In genomic region chr2:109046925-109047508, GRCh38 we compare ENCODE assay signal across 11 cellular contexts. TPM values are rescaled to one million over a fixed set of nuclear protein-coding genes. Genes with fewer than 3 reads are reported as not detected.
DNase-seq lines count a peak whose midpoint lies in the region; ATAC-seq and TF ChIP-seq lines count a peak whose summit lies in the region.
"Had no signal": no experiment of that assay in that cellular context is flagged by ENCODE, and none has a peak within 500 bp of the region (broad histone marks: within the 10 kb centered on the region; RNA-seq: fewer than 3 reads in every experiment).

No MANE protein-coding gene starts in this region.

- CTCF ChIA-PET in IMR-90 (lab: Yijun Ruan, JAX), result no interaction called here

- H3K18ac ChIP-seq in IMR-90 (ENCODE audit: low read depth, low read length), result no peak overlapping the region

- H3K4me1 ChIP-seq in IMR-90 (ENCODE audit: control insufficient read depth, insufficient read depth, low read length) (no peaks in the 10 kb centered on the region), right atrium auricular region (no peaks in the 10 kb centered on the region)
- H3K4me1 ChIP-seq: suprapubic skin had no signal

- H3K9me1 ChIP-seq in IMR-90 (ENCODE audit: insufficient read depth, low read length), result no peaks in the 10 kb centered on the region

- H3K56ac ChIP-seq in IMR-90 (ENCODE audit: extremely low read depth, insufficient read depth, low read length), result no peak overlapping the region

- H3K27ac ChIP-seq in IMR-90 (ENCODE audit: insufficient read depth, low read length) (no peak overlapping the region), right atrium auricular region (no peak overlapping the region)
- H3K27ac ChIP-seq: SK-N-MC, suprapubic skin had no signal

- WGBS in IMR-90 (ENCODE audit: extremely low coverage in 2 of 2, insufficient read length in 1 of 2), 2 experiments, result 73% methylated on average over 3 of the region's 4 CpGs; no CpG with 5 or more reads in 1 of the 2 experiments

- DNase-seq in GM12865 (ENCODE audit: low read depth) (peak; percentile 60), IMR-90 (no peak), right atrium auricular region (ENCODE audit: low spot score) (no peak), EL (no peak), NCI-H2081 (lab: John Stamatoyannopoulos, UW) (no peak)
- DNase-seq in stimulated activated CD4-positive, alpha-beta T cell treated with anti-CD3 and anti-CD28 coated beads, Interleukin-2, amount 100 ng/mL, for 48 hours, result no peak
- DNase-seq: right cardiac atrium had no signal

- no peaks in the 10 kb centered on the region for H4K20me1 ChIP-seq in IMR-90 (ENCODE audit: insufficient read depth, low read length)

- no peaks in the 10 kb centered on the region for H3K36me3 ChIP-seq in IMR-90 (ENCODE audit: control insufficient read depth, insufficient read depth, low read length)
- H3K36me3 ChIP-seq in right atrium auricular region, result no peaks in the 10 kb centered on the region
- H3K36me3 ChIP-seq: suprapubic skin had no signal

- H3K27me3 ChIP-seq in IMR-90 (ENCODE audit: control insufficient read depth, insufficient read depth, low read length), result peaks cover 51% of the 10 kb centered on the region
- no peaks in the 10 kb centered on the region for H3K27me3 ChIP-seq in right atrium auricular region
- H3K27me3 ChIP-seq: suprapubic skin had no signal

- H4K8ac ChIP-seq in IMR-90 (ENCODE audit: low read depth in 2 of 2, low read length in 2 of 2), result no peak overlapping the region

- intact Hi-C loops in IMR-90 (cut with micrococcal nuclease), result no loop called here

- H3K23ac ChIP-seq in IMR-90 (ENCODE audit: low read depth, low read length), result no peak overlapping the region

- H2AK9ac ChIP-seq in IMR-90 (replicated peaks; ENCODE audit: low read depth, low read length, poor library complexity), result no peak overlapping the region

- no peak overlapping the region for H2AK5ac ChIP-seq in IMR-90 (ENCODE audit: low read depth, low read length)

- peak; percentile 91 for ATAC-seq in GM21390 (IDR thresholded peaks at IDR 0.05; ENCODE audit: unreplicated experiment)
- peak; percentile 32; the same call in 1 of the 2 replicates for ATAC-seq in IMR-90 (ENCODE audit: low read depth)
- peak; percentile 62 for ATAC-seq in esophagus mucosa

- H3K79me1 ChIP-seq in IMR-90 (ENCODE audit: low read depth in 1 of 2, low read length in 2 of 2), result no peaks in the 10 kb centered on the region

- peak overlapping the region; percentile 66 for H2AFZ ChIP-seq in IMR-90 (replicated peaks; ENCODE audit: low read length, poor library complexity)

- TF ChIP-seq CTCF in GM12865 (IDR thresholded peaks at IDR 0.05; ENCODE audit: insufficient read depth, low read depth, low read length, missing control alignments) (no peak), IMR-90 (conservative IDR thresholded peaks at IDR 0.05; ENCODE audit: low read depth, low read length) (no peak), right atrium auricular region (IDR thresholded peaks at IDR 0.05) (no peak)

- H3K9ac ChIP-seq in IMR-90 (ENCODE audit: low read depth, low read length), result no peak overlapping the region

- no peak overlapping the region for H3K4me2 ChIP-seq in IMR-90 (ENCODE audit: low read depth, low read length)

- TF ChIP-seq POLR2A in IMR-90 (IDR thresholded peaks at IDR 0.05; ENCODE audit: low read depth, low read length), result no peak

- H2BK5ac ChIP-seq in IMR-90 (ENCODE audit: low read depth, low read length, poor library complexity, severe bottlenecking), result no peak overlapping the region

- in situ Hi-C loops in IMR-90 (cut with MboI; ENCODE audit: low sequenced_read_pairs), result no loop called here

- no peak overlapping the region for H4K91ac ChIP-seq in IMR-90 (ENCODE audit: insufficient read depth, low read depth, low read length)

- no peak overlapping the region for H2BK120ac ChIP-seq in IMR-90 (ENCODE audit: low read depth, low read length)

- no peak overlapping the region for H2BK15ac ChIP-seq in IMR-90 (ENCODE audit: low read depth, low read length)

- H3K9me3 ChIP-seq in IMR-90 (ENCODE audit: control insufficient read depth, insufficient read depth, low read length) (no peaks in the 10 kb centered on the region), right atrium auricular region (no peaks in the 10 kb centered on the region)
- H3K9me3 ChIP-seq: suprapubic skin had no signal

- dilution Hi-C loops in IMR-90 (cut with HindIII; ENCODE audit: low sequenced_read_pairs, unreplicated experiment), result no loop called here

- H4K5ac ChIP-seq in IMR-90 (ENCODE audit: low read depth, low read length), result no peak overlapping the region

- no peak overlapping the region for H3K4me3 ChIP-seq in GM12865 (ENCODE audit: low read depth, low read length)
- H3K4me3 ChIP-seq in IMR-90 (ENCODE audit: insufficient read depth, low read depth, low read length), result no peak overlapping the region
- H3K4me3 ChIP-seq in right atrium auricular region, result no peak overlapping the region
- H3K4me3 ChIP-seq: SK-N-MC, suprapubic skin had no signal

- no peak for TF ChIP-seq RAD21 in IMR-90 (IDR thresholded peaks at IDR 0.05; ENCODE audit: low read length)

- H3K4ac ChIP-seq in IMR-90 (ENCODE audit: low read depth, low read length), result no peak overlapping the region

- no TSS peak for BruUV-seq in IMR-90 (replicated peaks; lab: Mats Ljungman, UMichigan)

- no peak overlapping the region for H3K14ac ChIP-seq in IMR-90 (replicated peaks; ENCODE audit: low read depth, low read length)

- POLR2A ChIA-PET in IMR-90 (lab: Charles Lee; ENCODE audit: unreplicated experiment), result no interaction called here

- no peak overlapping the region for H2BK20ac ChIP-seq in IMR-90 (ENCODE audit: low read depth, low read length)

TF ChIP-seq in IMR-90, 13 proteins besides CTCF, POLR2A, EP300 and RAD21:
- no peak for TF ChIP-seq CHD1 (IDR thresholded peaks at IDR 0.05; ENCODE audit: low read depth, low read length)
- TF ChIP-seq FOS (IDR thresholded peaks at IDR 0.05; ENCODE audit: low read depth, low read length), result no peak
- no peak for TF ChIP-seq RCOR1 (IDR thresholded peaks at IDR 0.05; ENCODE audit: insufficient replicate concordance, low read length)
- TF ChIP-seq USF2 (IDR thresholded peaks at IDR 0.05; ENCODE audit: low read depth, low read length), result no peak
- TF ChIP-seq SMC3 (IDR thresholded peaks at IDR 0.05; ENCODE audit: low read depth, low read length), result no peak
- no peak for TF ChIP-seq NFE2L2 (IDR thresholded peaks at IDR 0.05; ENCODE audit: low read depth, low read length)
- TF ChIP-seq MAFK (IDR thresholded peaks at IDR 0.05; ENCODE audit: low read depth, low read length), result no peak
- no peak for TF ChIP-seq RFX5 (IDR thresholded peaks at IDR 0.05; ENCODE audit: low read depth, low read length)
- no peak for TF ChIP-seq MAZ (IDR thresholded peaks at IDR 0.05; ENCODE audit: borderline replicate concordance, low read depth, low read length)
- TF ChIP-seq ELK1 (IDR thresholded peaks at IDR 0.05; ENCODE audit: borderline replicate concordance, low read depth, low read length), result no peak
- TF ChIP-seq CEBPB (IDR thresholded peaks at IDR 0.05; ENCODE audit: low read depth, low read length), result no peak
- TF ChIP-seq MXI1 (IDR thresholded peaks at IDR 0.05; ENCODE audit: borderline replicate concordance, low read depth, low read length), result no peak
- no peak for TF ChIP-seq BHLHE40 (IDR thresholded peaks at IDR 0.05; ENCODE audit: low read depth, low read length)

RNA-seq across cellular contexts. Expression of gene EDAR, which starts 58.0 kb away (rescaled TPM):
- not detected in 2 replicates for total RNA-seq in IMR-90 (2012; rRNA removed)
- not detected in 2 replicates for polyA plus RNA-seq in IMR-90 (2012; rRNA removed)
- polyA plus RNA-seq in IMR-90 (2012; cell fraction: cytosol; rRNA removed), result not detected in 2 replicates
- not detected in 2 replicates for polyA plus RNA-seq in IMR-90 (2012; cell fraction: nucleus; rRNA removed; ENCODE audit: low replicate concordance)
- total RNA-seq in esophagus mucosa, result 4.8 TPM
- total RNA-seq in right atrium auricular region, result not detected
- polyA plus RNA-seq: right cardiac atrium had no signal

Comparison
In these comparisons a context has a peak if more than half of its experiments do, and no peak if none do; other contexts are left out.
1. ATAC-seq: peak in every context shown above with its lines; median percentile 91 in GM21390; 62 in esophagus mucosa; 32 in IMR-90.